ENCODE assay signal across 8 cellular contexts in genomic region chr6:30556714-30556963, GRCh38. TPM values are rescaled to one million over a fixed set of nuclear protein-coding genes. Genes with fewer than 3 reads are reported as not detected.
DNase-seq lines count a peak whose midpoint lies in the region; ATAC-seq, FAIRE-seq and TF ChIP-seq lines count a peak whose summit lies in the region.

No MANE protein-coding gene starts in this region.

- peaks cover 54% of the 10 kb centered on the region for H3K79me2 ChIP-seq in DOHH2 (ENCODE audit: control insufficient read depth, low read length)
- peaks cover 20% of the 10 kb centered on the region for H3K79me2 ChIP-seq in OCI-LY1 (ENCODE audit: insufficient read depth, low read length)

- H3K4me2 ChIP-seq in DOHH2 (ENCODE audit: low read length) (peak overlapping the region; percentile 90), OCI-LY1 (ENCODE audit: low read length) (peak overlapping the region; percentile 93)

- H3K4me3 ChIP-seq in DOHH2 (ENCODE audit: low read length) (peak overlapping the region; percentile 98), OCI-LY1 (ENCODE audit: low read depth, low read length, poor library complexity, severe bottlenecking) (peak overlapping the region; percentile 93), kidney (ENCODE audit: low read length in 2 of 2) (peak overlapping the region; percentile 86 to 96)

- H3K9me2 ChIP-seq in DOHH2 (replicated peaks; ENCODE audit: control insufficient read depth, low read length): no peaks in the 10 kb centered on the region
- H3K9me2 ChIP-seq in OCI-LY1 (ENCODE audit: low read depth, low read length): no peaks in the 10 kb centered on the region

- ATAC-seq in GM19397 (IDR thresholded peaks at IDR 0.05; ENCODE audit: unreplicated experiment): no peak

- H3K36me3 ChIP-seq in DOHH2 (ENCODE audit: control insufficient read depth, low read length) (peaks cover 76% of the 10 kb centered on the region), OCI-LY1 (ENCODE audit: insufficient read depth, low read length) (peaks cover 60% of the 10 kb centered on the region), kidney (ENCODE audit: control insufficient read depth in 1 of 2, insufficient read depth in 2 of 2, low read length in 2 of 2) (peaks cover 16 to 23% of the 10 kb centered on the region in 2 donors)

- TF ChIP-seq CTCF in DOHH2 (IDR thresholded peaks at IDR 0.05; ENCODE audit: low read depth, low read length, poor library complexity, severe bottlenecking): no peak
- TF ChIP-seq CTCF in OCI-LY1 (IDR thresholded peaks at IDR 0.05; ENCODE audit: low read length): no peak
- TF ChIP-seq CTCF in kidney (IDR thresholded peaks at IDR 0.05; ENCODE audit: borderline replicate concordance, extremely low read depth, insufficient read depth): no peak

- H3K9me3 ChIP-seq in DOHH2 (ENCODE audit: control insufficient read depth, insufficient read depth, low read length) (no peaks in the 10 kb centered on the region), OCI-LY1 (ENCODE audit: low read length) (no peaks in the 10 kb centered on the region), kidney (ENCODE audit: control insufficient read depth in 1 of 2, low read length in 2 of 2) (no peaks in the 10 kb centered on the region)

- DNase-seq in amniotic stem cell (lab: John Stamatoyannopoulos, UW): peak; percentile 72
- DNase-seq in kidney: peak; percentile 95
- peak in 2 of 3 donors; percentile 61 to 74 for DNase-seq in stimulated activated CD4-positive, alpha-beta T cell treated with anti-CD3 and anti-CD28 coated beads, TNF-alpha, amount 100 ng/mL, for 1 hour (ENCODE audit: low read depth in 3 of 3, low spot score in 1 of 3)
- no peak for DNase-seq in hippocampal formation (lab: John Stamatoyannopoulos, UW)
- DNase-seq in Kasumi-1 (lab: John Stamatoyannopoulos, UW): no peak

- H2AFZ ChIP-seq in OCI-LY1 (ENCODE audit: low read length): no peak overlapping the region

- no peaks in the 10 kb centered on the region for H3K27me3 ChIP-seq in DOHH2 (ENCODE audit: control insufficient read depth, low read length)
- H3K27me3 ChIP-seq in OCI-LY1 (ENCODE audit: insufficient read depth, low read length): no peaks in the 10 kb centered on the region

- no peak for FAIRE-seq in kidney (lab: Jason Lieb, UNC)

- peak overlapping the region; percentile 90 for H3K27ac ChIP-seq in DOHH2 (ENCODE audit: low read depth, low read length)
- H3K27ac ChIP-seq in OCI-LY1 (ENCODE audit: low read depth, low read length, poor library complexity, severe bottlenecking): peak overlapping the region; percentile 93
- peak overlapping the region; percentile 95 to 99 for H3K27ac ChIP-seq in kidney (ENCODE audit: low read depth in 2 of 2, low read length in 2 of 2)

- peaks cover 9% of the 10 kb centered on the region for H3F3A ChIP-seq in DOHH2 (ENCODE audit: control insufficient read depth, insufficient read depth)
- no peaks in the 10 kb centered on the region for H3F3A ChIP-seq in OCI-LY1 (ENCODE audit: insufficient read depth, low read length)

- peaks cover 12% of the 10 kb centered on the region; the same call in 1 of the 2 replicates for H4K20me1 ChIP-seq in DOHH2 (ENCODE audit: control insufficient read depth, insufficient read depth, low read depth, low read length)
- H4K20me1 ChIP-seq in OCI-LY1 (ENCODE audit: insufficient read depth, low read length): no peaks in the 10 kb centered on the region

- peaks cover 21% of the 10 kb centered on the region for H3K4me1 ChIP-seq in DOHH2 (ENCODE audit: control insufficient read depth, low read length)
- H3K4me1 ChIP-seq in OCI-LY1 (ENCODE audit: insufficient read depth, low read length, severe bottlenecking): peaks cover 22% of the 10 kb centered on the region
- peaks cover 7 to 9% of the 10 kb centered on the region in 2 donors for H3K4me1 ChIP-seq in kidney (ENCODE audit: control insufficient read depth in 1 of 2, insufficient read depth in 1 of 2, low read depth in 1 of 2, low read length in 2 of 2)

- H3K9ac ChIP-seq in OCI-LY1 (ENCODE audit: low read length) (peak overlapping the region; percentile 96), kidney (ENCODE audit: low read length in 2 of 2) (peak overlapping the region; percentile 50 to 89)

- intact Hi-C loops in kidney (cut with DNase I): no loop called here

RNA-seq across cellular contexts. Expression of gene GNL1, which starts 0.3 kb away (rescaled TPM):
- 70.4 TPM for total RNA-seq in kidney
- 64.9 TPM for polyA plus RNA-seq in kidney (ENCODE audit: insufficient read depth, low read depth, low replicate concordance)

RNA-seq across cellular contexts. Expression of gene PRR3, which starts 0.5 kb away (rescaled TPM):
- 9.3 TPM for total RNA-seq in kidney
- 7.9 TPM for polyA plus RNA-seq in kidney (ENCODE audit: insufficient read depth, low read depth, low replicate concordance)

RNA-seq across cellular contexts. Expression of gene ABCF1, which starts 14.6 kb away (rescaled TPM):
- 47.2 TPM for total RNA-seq in kidney
- 32.9 TPM for polyA plus RNA-seq in kidney (ENCODE audit: insufficient read depth, low read depth, low replicate concordance)

Comparison
In these comparisons a context has a peak if more than half of its experiments do, and no peak if none do; other contexts are left out.
1. DNase-seq: peak in amniotic stem cell (single experiment), kidney (single experiment) and stimulated activated CD4-positive, alpha-beta T cell treated with anti-CD3 and anti-CD28 coated beads, TNF-alpha, amount 100 ng/mL, for 1 hour (2 of 3); none in hippocampal formation (0 of 2) and Kasumi-1 (0 of 2).
2. Peak in every context shown above with its lines, with median percentiles within 50 percentile points of each other: H3K27ac ChIP-seq and H3K4me3 ChIP-seq.